Comparison of ENCODE assay signal across 10 cellular contexts in the genomic region with DNA sequence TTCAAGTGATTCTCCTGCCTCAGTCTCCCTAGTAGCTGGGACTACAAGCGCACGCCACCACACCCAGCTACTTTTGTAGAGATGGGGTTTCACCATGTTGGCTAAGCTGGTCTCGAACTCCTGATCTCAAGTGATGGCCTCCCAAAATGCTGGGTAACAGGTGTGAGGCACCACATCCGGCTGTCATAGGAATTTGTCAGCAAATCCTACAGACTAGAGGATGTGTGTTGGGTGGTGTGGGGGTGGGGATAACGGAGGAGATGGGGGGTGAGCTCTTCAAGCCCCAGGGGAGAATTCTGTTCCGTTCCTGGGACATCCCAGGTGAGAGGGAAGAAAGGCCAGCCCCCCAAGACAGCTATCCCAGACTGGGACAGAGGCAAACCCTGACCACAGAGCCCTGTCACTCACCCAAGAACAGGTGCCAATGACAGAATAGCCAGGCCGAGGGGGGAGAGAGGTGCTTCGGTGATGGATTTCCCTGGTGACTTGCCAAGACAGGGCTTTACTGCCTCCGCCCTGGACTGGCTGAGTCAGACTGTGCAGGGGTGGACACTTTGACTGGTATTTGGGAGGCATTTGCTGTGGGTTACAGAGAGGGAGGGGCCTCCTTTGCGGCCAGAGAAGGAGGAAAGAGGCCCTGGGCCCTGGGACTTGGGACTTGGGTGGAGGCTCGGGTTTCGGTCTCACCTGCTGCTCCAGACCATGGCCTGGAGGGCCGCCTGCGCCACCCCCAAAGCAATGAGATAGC. TPM values are rescaled to one million over a fixed set of nuclear protein-coding genes. Genes with fewer than 3 reads are reported as not detected.
A peak's percentile ranks its signal among the peaks of the same experiment; 100 is the strongest.
DNase-seq lines count a peak whose midpoint lies in the region; ATAC-seq and TF ChIP-seq lines count a peak whose summit lies in the region.
"Had no signal": no experiment of that assay in that cellular context is flagged by ENCODE, and none has a peak within 500 bp of the region (broad histone marks: within the 10 kb centered on the region; RNA-seq: fewer than 3 reads in every experiment).

No MANE protein-coding gene starts in this region.

- no peaks in the 10 kb centered on the region for H3K27me3 ChIP-seq in PC-3 (ENCODE audit: low read length)
- H3K27me3 ChIP-seq in fibroblast of lung (ENCODE audit: control insufficient read depth, insufficient read depth, low read length): peaks cover 21% of the 10 kb centered on the region
- peaks cover 89% of the 10 kb centered on the region for H3K27me3 ChIP-seq in gastroesophageal sphincter

- 13 to 87% methylated on average over 3 to 5 of the region's 14 CpGs for WGBS in gastroesophageal sphincter (ENCODE audit: low coverage in 1 of 2), 2 donors

- ATAC-seq in PC-3: peak; percentile 76
- no peak for ATAC-seq in gastroesophageal sphincter
- no peak for ATAC-seq in HG02763 (IDR thresholded peaks at IDR 0.05; ENCODE audit: unreplicated experiment)

- TF ChIP-seq EP300 in gastroesophageal sphincter (IDR thresholded peaks at IDR 0.05): no peak

- H3K4me2 ChIP-seq in PC-3 (ENCODE audit: low read length): peak overlapping the region; percentile 86
- H3K4me2 ChIP-seq in fibroblast of lung (ENCODE audit: extremely low read depth, insufficient read depth, low read length): no peak overlapping the region

- H3K79me2 ChIP-seq in PC-3 (ENCODE audit: low read length) (no peaks in the 10 kb centered on the region; the same call in 1 of the 2 replicates), fibroblast of lung (ENCODE audit: control insufficient read depth, insufficient read depth, low read length) (no peaks in the 10 kb centered on the region)

- intact Hi-C loops in PC-3 (cut with micrococcal nuclease): loop anchor here (10.0 kb wide), 1 partner anchor 94 kb away; a partner anchor contains a TSS

- no peak for TF ChIP-seq POLR2A in gastroesophageal sphincter (IDR thresholded peaks at IDR 0.05)

- peak overlapping the region; percentile 96 for H3K27ac ChIP-seq in PC-3 (ENCODE audit: low read length)
- H3K27ac ChIP-seq in fibroblast of lung (ENCODE audit: insufficient read depth, low read length): no peak overlapping the region
- H3K27ac ChIP-seq in gastroesophageal sphincter: no peak overlapping the region

- H4K20me1 ChIP-seq in PC-3 (ENCODE audit: low read length) (no peaks in the 10 kb centered on the region), fibroblast of lung (ENCODE audit: control insufficient read depth, extremely low read depth, insufficient read depth, low read length) (no peaks in the 10 kb centered on the region)

- TF ChIP-seq CTCF in PC-3 (conservative IDR thresholded peaks at IDR 0.05; ENCODE audit: low read depth, low read length) (no peak), fibroblast of lung (conservative IDR thresholded peaks at IDR 0.05 in 1 of 2, IDR thresholded peaks at IDR 0.05 in 1 of 2; ENCODE audit: low read depth in 1 of 2, low read length in 2 of 2) (no peak), gastroesophageal sphincter (IDR thresholded peaks at IDR 0.05) (no peak)

- POLR2A ChIA-PET in PC-3 (lab: Charles Lee; ENCODE audit: unreplicated experiment): no interaction called here

- H3K9ac ChIP-seq in PC-3 (ENCODE audit: low read length) (peak overlapping the region; percentile 80), fibroblast of lung (ENCODE audit: insufficient read depth, low read length) (no peak overlapping the region)

- CTCF ChIA-PET in PC-3 (lab: Charles Lee): interaction anchor here (1.0 kb wide), 1 partner anchor 42 kb away, joined by 3 read pairs; no protein-coding TSS in a partner anchor

- DNase-seq in NOMO-1 treated with DMSO at 0.1 percent for 48 hours (lab: John Stamatoyannopoulos, UW; ENCODE audit: unreplicated experiment) (peak; percentile 5), NOMO-1 treated with dmso at 0.1 percent for 144 hours (lab: John Stamatoyannopoulos, UW; ENCODE audit: unreplicated experiment) (no peak), PC-3 (peak; percentile 99), fibroblast of lung (ENCODE audit: low read depth in 2 of 2) (peak; percentile 64 to 77), stromal cell of bone marrow (ENCODE audit: low read depth) (peak; percentile 43), NCI-H524 treated with DMSO at 0.1 percent for 48 hours (lab: John Stamatoyannopoulos, UW) (no peak)
- DNase-seq: midbrain had no signal

- no peaks in the 10 kb centered on the region for H3K9me3 ChIP-seq in PC-3 (ENCODE audit: low read length)
- H3K9me3 ChIP-seq in fibroblast of lung (ENCODE audit: control insufficient read depth, insufficient read depth, low read depth, low read length): no peaks in the 10 kb centered on the region
- peaks cover 0 to 18% (median 0%) of the 10 kb centered on the region in 3 donors for H3K9me3 ChIP-seq in gastroesophageal sphincter

- H3K36me3 ChIP-seq in PC-3 (ENCODE audit: low read depth, low read length) (no peaks in the 10 kb centered on the region), fibroblast of lung (ENCODE audit: control insufficient read depth, insufficient read depth, low read length) (no peaks in the 10 kb centered on the region), gastroesophageal sphincter (no peaks in the 10 kb centered on the region)

- no peaks in the 10 kb centered on the region for H3K9me2 ChIP-seq in PC-3 (replicated peaks; ENCODE audit: low read length)

- no peak overlapping the region for H3K4me3 ChIP-seq in PC-3 (ENCODE audit: low read length)
- no peak overlapping the region for H3K4me3 ChIP-seq in fibroblast of lung (replicated peaks in 1 of 4; ENCODE audit: control extremely low read depth in 1 of 4, insufficient read depth in 1 of 4, low read depth in 3 of 4, low read length in 4 of 4)
- H3K4me3 ChIP-seq in gastroesophageal sphincter: no peak overlapping the region

- no TSS peak for BruUV-seq in PC-3 (replicated peaks; lab: Mats Ljungman, UMichigan)

- peaks cover 9% of the 10 kb centered on the region for H3F3A ChIP-seq in PC-3 (ENCODE audit: low read length, unreplicated experiment)

- peaks cover 36% of the 10 kb centered on the region for H3K4me1 ChIP-seq in PC-3 (ENCODE audit: insufficient read depth, low read length)
- no peaks in the 10 kb centered on the region for H3K4me1 ChIP-seq in fibroblast of lung (ENCODE audit: control insufficient read depth, extremely low read depth, insufficient read depth, low read length)
- H3K4me1 ChIP-seq in gastroesophageal sphincter: peaks cover 0 to 7% (median 0%) of the 10 kb centered on the region in 3 donors

- H2AFZ ChIP-seq in PC-3 (ENCODE audit: low read length) (no peak overlapping the region), fibroblast of lung (ENCODE audit: low read length) (no peak overlapping the region)

RNA-seq across cellular contexts. Expression of a gene that starts 4.7 kb away (rescaled TPM):
- total RNA-seq in PC-3 (2014; rRNA removed): 75.3 and 75.8 TPM in 2 replicates
- total RNA-seq in fibroblast of lung: 0.17 and 0.51 TPM in 2 replicates
- polyA plus RNA-seq in fibroblast of lung: 1.9 and 2.2 TPM in 2 replicates
- 3.4 and 3.9 TPM in 2 replicates for polyA plus RNA-seq in fibroblast of lung (2012)
- polyA minus RNA-seq in fibroblast of lung (ENCODE audit: low replicate concordance): 0.79 and 1.3 TPM in 2 replicates
- 10 to 100 TPM in 1 of 4 donors, 1 to 10 TPM in 3; 2.2 to 10.5 (median 2.5) TPM for total RNA-seq in gastroesophageal sphincter

RNA-seq across cellular contexts. Expression of a gene that starts 8.0 kb away (rescaled TPM):
- total RNA-seq in PC-3 (2014; rRNA removed) (80.4 and 85.7 TPM in 2 replicates), fibroblast of lung (6.9 and 8.5 TPM in 2 replicates), gastroesophageal sphincter (10 to 100 TPM in 3 of 4 donors, 1 to 10 TPM in 1; 10.0 to 15.6 (median 13.9) TPM)
- polyA plus RNA-seq in fibroblast of lung: 2.7 and 5.6 TPM in 2 replicates
- polyA plus RNA-seq in fibroblast of lung (2012): 3.4 and 6.2 TPM in 2 replicates
- 12.2 and 12.3 TPM in 2 replicates for polyA minus RNA-seq in fibroblast of lung (ENCODE audit: low replicate concordance)

RNA-seq across cellular contexts. Expression of a gene that starts 32.9 kb away (rescaled TPM):
- 0.58 TPM in 1 of 2 replicates, not detected in the other for total RNA-seq in PC-3 (2014; rRNA removed)
- not detected in 2 replicates for total RNA-seq in fibroblast of lung
- polyA plus RNA-seq in fibroblast of lung: 0.03 TPM in 1 of 2 replicates, not detected in the other
- not detected in 2 replicates for polyA plus RNA-seq in fibroblast of lung (2012)
- not detected in 2 replicates for polyA minus RNA-seq in fibroblast of lung (ENCODE audit: low replicate concordance)
- not detected for total RNA-seq in gastroesophageal sphincter
- total RNA-seq: dermis microvascular lymphatic vessel endothelial cell had no signal

RNA-seq across cellular contexts. Expression of a gene that starts 46.5 kb away (rescaled TPM):
- total RNA-seq in PC-3 (2014; rRNA removed) (136 and 180 TPM in 2 replicates), fibroblast of lung (25.2 and 32.9 TPM in 2 replicates), gastroesophageal sphincter (100 to 1,000 TPM; 268 to 479 (median 276) TPM)
- 26.0 and 27.6 TPM in 2 replicates for polyA plus RNA-seq in fibroblast of lung
- polyA plus RNA-seq in fibroblast of lung (2012): 58.8 and 65.4 TPM in 2 replicates
- polyA minus RNA-seq in fibroblast of lung (ENCODE audit: low replicate concordance): 27.4 and 31.8 TPM in 2 replicates

Comparison
In these comparisons a context has a peak if more than half of its experiments do, and no peak if none do; other contexts are left out.
1. DNase-seq: peak in NOMO-1 treated with DMSO at 0.1 percent for 48 hours (single experiment), PC-3 (single experiment), fibroblast of lung (2 of 2) and stromal cell of bone marrow (single experiment); none in NOMO-1 treated with dmso at 0.1 percent for 144 hours (single experiment) and NCI-H524 treated with DMSO at 0.1 percent for 48 hours (single experiment).